In genomic region chr9:73050062-73050814, GRCh38 we compare ENCODE assay signal across 1 cellular context.
TF ChIP-seq lines count a peak whose summit lies in the region.

No MANE protein-coding gene starts in this region.

TF ChIP-seq in WTC11, 78 proteins besides CTCF, POLR2A, EP300 and RAD21:
- TF ChIP-seq HMGA2 (CRISPR knock-in tag; IDR thresholded peaks at IDR 0.05) (no peak), ETV6 (CRISPR knock-in tag; IDR thresholded peaks at IDR 0.05) (no peak), SOX15 (CRISPR knock-in tag; IDR thresholded peaks at IDR 0.05) (no peak), FOXJ3 (CRISPR knock-in tag; IDR thresholded peaks at IDR 0.05; ENCODE audit: borderline replicate concordance) (no peak), FOXK1 (CRISPR knock-in tag; IDR thresholded peaks at IDR 0.05) (no peak), ZNF396 (CRISPR knock-in tag; IDR thresholded peaks at IDR 0.05; ENCODE audit: borderline replicate concordance) (no peak), STAT6 (CRISPR knock-in tag; conservative IDR thresholded peaks at IDR 0.05; ENCODE audit: low read depth) (no peak), OVOL2 (CRISPR knock-in tag; IDR thresholded peaks at IDR 0.05; ENCODE audit: borderline replicate concordance) (no peak), ZNF671 (CRISPR knock-in tag; IDR thresholded peaks at IDR 0.05) (no peak), ZNF416 (CRISPR knock-in tag; IDR thresholded peaks at IDR 0.05) (no peak), ELF4 (CRISPR knock-in tag; IDR thresholded peaks at IDR 0.05; ENCODE audit: low read depth) (no peak), TCF7 (CRISPR knock-in tag; IDR thresholded peaks at IDR 0.05; ENCODE audit: low read depth) (no peak), NFYB (CRISPR knock-in tag; conservative IDR thresholded peaks at IDR 0.05; ENCODE audit: low read depth) (no peak), KAT7 (CRISPR knock-in tag; IDR thresholded peaks at IDR 0.05; ENCODE audit: borderline replicate concordance) (no peak), ARID4B (CRISPR knock-in tag; IDR thresholded peaks at IDR 0.05; ENCODE audit: borderline replicate concordance) (no peak), ZSCAN18 (CRISPR knock-in tag; IDR thresholded peaks at IDR 0.05) (no peak), ATF2 (CRISPR knock-in tag; IDR thresholded peaks at IDR 0.05; ENCODE audit: borderline replicate concordance, low read depth) (no peak), ZNF317 (CRISPR knock-in tag; IDR thresholded peaks at IDR 0.05; ENCODE audit: borderline replicate concordance, low read depth) (no peak)
TF ChIP-seq in WTC11: peak in this region for 0.
